Comparison of ENCODE assay signal across 12 cellular contexts in the genomic region with DNA sequence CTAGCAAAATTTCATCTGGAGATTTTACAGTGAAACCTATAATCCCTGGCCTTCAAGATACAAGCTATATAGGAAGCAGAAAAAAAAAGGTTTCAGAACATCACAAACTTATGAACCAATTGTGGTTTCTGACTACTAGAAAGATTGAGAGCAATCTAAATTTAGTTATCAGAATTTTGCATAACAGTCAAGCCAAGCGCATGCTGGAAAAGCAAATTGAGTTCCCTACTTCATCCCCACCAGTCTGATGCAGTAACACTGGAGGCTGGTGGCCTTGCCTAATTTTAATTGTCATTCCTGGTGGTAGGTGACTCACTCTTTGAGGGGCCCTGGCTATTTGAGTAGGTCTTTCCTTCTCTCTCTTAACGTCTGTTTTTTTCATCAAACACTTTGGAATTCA. TPM values are rescaled to one million over a fixed set of nuclear protein-coding genes. Genes with fewer than 3 reads are reported as not detected.
DNase-seq lines count a peak whose midpoint lies in the region; ATAC-seq lines count a peak whose summit lies in the region.
"Had no signal": no experiment of that assay in that cellular context is flagged by ENCODE, and none has a peak within 500 bp of the region (broad histone marks: within the 10 kb centered on the region; RNA-seq: fewer than 3 reads in every experiment).

No MANE protein-coding gene starts in this region.

- no peak for DNase-seq in activated naive CD4-positive, alpha-beta T cell (lab: John Stamatoyannopoulos, UW)
- peak; percentile 91 for DNase-seq in NOMO-1 treated with DMSO at 0.1 percent for 48 hours (lab: John Stamatoyannopoulos, UW; ENCODE audit: unreplicated experiment)
- DNase-seq in NCI-H2196 (lab: John Stamatoyannopoulos, UW; ENCODE audit: unreplicated experiment), result no peak
- no peak for DNase-seq in caudate nucleus (lab: John Stamatoyannopoulos, UW)
- DNase-seq: amniotic stem cell, testis had no signal

- no peak overlapping the region for H3K4me3 Mint-ChIP-seq in activated naive CD4-positive, alpha-beta T cell treated with anti-CD3 and anti-CD28 coated beads, Interleukin-2, amount 50 U/mL, for 24 hours
- H3K4me3 Mint-ChIP-seq: naive thymus-derived CD8-positive, alpha-beta T cell had no signal

- no peaks in the 10 kb centered on the region for H3K9me3 Mint-ChIP-seq in activated naive CD4-positive, alpha-beta T cell treated with anti-CD3 and anti-CD28 coated beads, Interleukin-2, amount 50 U/mL, for 24 hours
- H3K9me3 Mint-ChIP-seq: naive thymus-derived CD8-positive, alpha-beta T cell had no signal

- peak; percentile 54 for ATAC-seq in HG02852 (IDR thresholded peaks at IDR 0.05; ENCODE audit: unreplicated experiment)
- no peak for ATAC-seq in GM21360 (IDR thresholded peaks at IDR 0.05; ENCODE audit: unreplicated experiment)
- ATAC-seq: HCT116; naive thymus-derived CD8-positive, alpha-beta T cell had no signal

- H3K27ac ChIP-seq in temporal lobe (ENCODE audit: low read depth, low read length) (peak overlapping the region; percentile 44), caudate nucleus (ENCODE audit: low read depth, low read length) (no peak overlapping the region)

- H3K27ac Mint-ChIP-seq in activated naive CD4-positive, alpha-beta T cell treated with anti-CD3 and anti-CD28 coated beads, Interleukin-2, amount 50 U/mL, for 24 hours, result peak overlapping the region; percentile 38

- H3K4me1 Mint-ChIP-seq in activated naive CD4-positive, alpha-beta T cell treated with anti-CD3 and anti-CD28 coated beads, Interleukin-2, amount 50 U/mL, for 24 hours, result peaks cover 4% of the 10 kb centered on the region
- H3K4me1 Mint-ChIP-seq: naive thymus-derived CD8-positive, alpha-beta T cell had no signal

- H3K27me3 Mint-ChIP-seq in activated naive CD4-positive, alpha-beta T cell treated with anti-CD3 and anti-CD28 coated beads, Interleukin-2, amount 50 U/mL, for 24 hours, result no peaks in the 10 kb centered on the region
- H3K27me3 Mint-ChIP-seq: naive thymus-derived CD8-positive, alpha-beta T cell had no signal

- H3K36me3 Mint-ChIP-seq in activated naive CD4-positive, alpha-beta T cell treated with anti-CD3 and anti-CD28 coated beads, Interleukin-2, amount 50 U/mL, for 24 hours, result no peaks in the 10 kb centered on the region
- H3K36me3 Mint-ChIP-seq: naive thymus-derived CD8-positive, alpha-beta T cell had no signal

RNA-seq across cellular contexts. Expression of a gene that starts 46.3 kb away (rescaled TPM):
- total RNA-seq in temporal lobe, result 59.3 TPM
